In the genomic region with DNA sequence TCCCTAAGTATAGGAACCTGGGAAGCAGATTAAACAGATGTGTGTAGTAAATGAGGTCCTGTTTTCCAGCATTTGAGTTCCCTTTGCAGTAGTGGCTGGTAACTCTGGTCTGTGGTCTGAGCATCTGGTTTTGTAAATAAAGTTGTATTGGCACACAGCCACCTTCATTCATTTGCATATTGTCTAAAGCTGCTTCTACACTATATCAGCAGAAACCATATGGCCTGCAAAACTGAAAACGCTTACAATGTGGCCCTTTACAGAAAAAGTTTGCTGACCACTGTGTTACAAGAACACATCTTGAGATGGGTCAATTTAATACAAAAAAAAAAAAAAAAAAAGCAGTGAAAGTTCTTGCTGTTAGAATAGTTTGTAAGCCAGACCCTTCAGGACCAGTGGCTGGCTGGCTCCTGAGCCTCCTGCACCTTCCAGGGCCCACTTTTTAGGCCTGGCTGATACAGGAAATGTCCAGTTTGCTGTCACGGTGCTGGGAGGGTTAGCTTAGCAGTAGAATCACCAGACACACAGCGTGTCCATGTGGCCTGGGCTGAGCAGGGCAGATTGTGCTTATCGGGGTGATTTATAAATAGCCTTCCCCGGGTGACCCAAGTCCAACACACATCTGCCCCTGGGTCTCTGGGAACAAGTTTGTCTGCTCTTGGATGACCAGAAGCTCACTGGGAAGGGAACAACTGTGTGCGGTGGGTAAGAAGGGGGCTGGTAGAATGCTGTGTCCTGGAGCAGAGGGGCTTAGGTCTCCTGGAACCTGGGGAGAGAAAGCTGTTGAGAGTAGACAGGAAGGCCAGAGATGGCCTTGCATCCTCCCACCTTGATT, we compare ENCODE assay signal across 1 cellular context.
A peak's percentile ranks its signal among the peaks of the same experiment; 100 is the strongest.
TF ChIP-seq lines count a peak whose summit lies in the region.

No MANE protein-coding gene starts in this region.

TF ChIP-seq in K562, 482 proteins besides CTCF, POLR2A, EP300 and RAD21 (continued from another document and continues in another):
- TF ChIP-seq, protein P1, sequence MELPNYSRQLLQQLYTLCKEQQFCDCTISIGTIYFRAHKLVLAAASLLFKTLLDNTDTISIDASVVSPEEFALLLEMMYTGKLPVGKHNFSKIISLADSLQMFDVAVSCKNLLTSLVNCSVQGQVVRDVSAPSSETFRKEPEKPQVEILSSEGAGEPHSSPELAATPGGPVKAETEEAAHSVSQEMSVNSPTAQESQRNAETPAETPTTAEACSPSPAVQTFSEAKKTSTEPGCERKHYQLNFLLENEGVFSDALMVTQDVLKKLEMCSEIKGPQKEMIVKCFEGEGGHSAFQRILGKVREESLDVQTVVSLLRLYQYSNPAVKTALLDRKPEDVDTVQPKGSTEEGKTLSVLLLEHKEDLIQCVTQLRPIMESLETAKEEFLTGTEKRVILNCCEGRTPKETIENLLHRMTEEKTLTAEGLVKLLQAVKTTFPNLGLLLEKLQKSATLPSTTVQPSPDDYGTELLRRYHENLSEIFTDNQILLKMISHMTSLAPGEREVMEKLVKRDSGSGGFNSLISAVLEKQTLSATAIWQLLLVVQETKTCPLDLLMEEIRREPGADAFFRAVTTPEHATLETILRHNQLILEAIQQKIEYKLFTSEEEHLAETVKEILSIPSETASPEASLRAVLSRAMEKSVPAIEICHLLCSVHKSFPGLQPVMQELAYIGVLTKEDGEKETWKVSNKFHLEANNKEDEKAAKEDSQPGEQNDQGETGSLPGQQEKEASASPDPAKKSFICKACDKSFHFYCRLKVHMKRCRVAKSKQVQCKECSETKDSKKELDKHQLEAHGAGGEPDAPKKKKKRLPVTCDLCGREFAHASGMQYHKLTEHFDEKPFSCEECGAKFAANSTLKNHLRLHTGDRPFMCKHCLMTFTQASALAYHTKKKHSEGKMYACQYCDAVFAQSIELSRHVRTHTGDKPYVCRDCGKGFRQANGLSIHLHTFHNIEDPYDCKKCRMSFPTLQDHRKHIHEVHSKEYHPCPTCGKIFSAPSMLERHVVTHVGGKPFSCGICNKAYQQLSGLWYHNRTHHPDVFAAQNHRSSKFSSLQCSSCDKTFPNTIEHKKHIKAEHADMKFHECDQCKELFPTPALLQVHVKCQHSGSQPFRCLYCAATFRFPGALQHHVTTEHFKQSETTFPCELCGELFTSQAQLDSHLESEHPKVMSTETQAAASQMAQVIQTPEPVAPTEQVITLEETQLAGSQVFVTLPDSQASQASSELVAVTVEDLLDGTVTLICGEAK (IDR thresholded peaks at IDR 0.05): peak; percentile 98
- TF ChIP-seq, protein P1 (CRISPR knock-in tag; IDR thresholded peaks at IDR 0.05): peak; percentile 97
- TF ChIP-seq, protein P2, sequence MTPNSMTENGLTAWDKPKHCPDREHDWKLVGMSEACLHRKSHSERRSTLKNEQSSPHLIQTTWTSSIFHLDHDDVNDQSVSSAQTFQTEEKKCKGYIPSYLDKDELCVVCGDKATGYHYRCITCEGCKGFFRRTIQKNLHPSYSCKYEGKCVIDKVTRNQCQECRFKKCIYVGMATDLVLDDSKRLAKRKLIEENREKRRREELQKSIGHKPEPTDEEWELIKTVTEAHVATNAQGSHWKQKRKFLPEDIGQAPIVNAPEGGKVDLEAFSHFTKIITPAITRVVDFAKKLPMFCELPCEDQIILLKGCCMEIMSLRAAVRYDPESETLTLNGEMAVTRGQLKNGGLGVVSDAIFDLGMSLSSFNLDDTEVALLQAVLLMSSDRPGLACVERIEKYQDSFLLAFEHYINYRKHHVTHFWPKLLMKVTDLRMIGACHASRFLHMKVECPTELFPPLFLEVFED (CRISPR knock-in tag; conservative IDR thresholded peaks at IDR 0.05): 0 out of 2 replicates have a peak, but pooled peaks have one; percentile 74
- TF ChIP-seq ZFP36 (IDR thresholded peaks at IDR 0.05; ENCODE audit: low read depth, low read length, partially characterized antibody): peak; percentile 21
- TF ChIP-seq TOE1 (IDR thresholded peaks at IDR 0.05; ENCODE audit: borderline replicate concordance): peak; percentile 75
- no peak for TF ChIP-seq TOE1 (CRISPR knock-in tag; IDR thresholded peaks at IDR 0.05; ENCODE audit: borderline replicate concordance, low read depth)
- TF ChIP-seq ZNF41 (CRISPR knock-in tag; conservative IDR thresholded peaks at IDR 0.05): no peak
- no peak for TF ChIP-seq CBX1 (IDR thresholded peaks at IDR 0.05; ENCODE audit: low read depth)
- TF ChIP-seq, protein P3, sequence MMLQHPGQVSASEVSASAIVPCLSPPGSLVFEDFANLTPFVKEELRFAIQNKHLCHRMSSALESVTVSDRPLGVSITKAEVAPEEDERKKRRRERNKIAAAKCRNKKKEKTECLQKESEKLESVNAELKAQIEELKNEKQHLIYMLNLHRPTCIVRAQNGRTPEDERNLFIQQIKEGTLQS (IDR thresholded peaks at IDR 0.05): peak; percentile 58; the same call in 1 of the 2 replicates
- TF ChIP-seq, protein P3 (CRISPR knock-in tag; conservative IDR thresholded peaks at IDR 0.05): 0 out of 2 replicates have a peak, but pooled peaks have one; percentile 23
- TF ChIP-seq, protein P4, sequence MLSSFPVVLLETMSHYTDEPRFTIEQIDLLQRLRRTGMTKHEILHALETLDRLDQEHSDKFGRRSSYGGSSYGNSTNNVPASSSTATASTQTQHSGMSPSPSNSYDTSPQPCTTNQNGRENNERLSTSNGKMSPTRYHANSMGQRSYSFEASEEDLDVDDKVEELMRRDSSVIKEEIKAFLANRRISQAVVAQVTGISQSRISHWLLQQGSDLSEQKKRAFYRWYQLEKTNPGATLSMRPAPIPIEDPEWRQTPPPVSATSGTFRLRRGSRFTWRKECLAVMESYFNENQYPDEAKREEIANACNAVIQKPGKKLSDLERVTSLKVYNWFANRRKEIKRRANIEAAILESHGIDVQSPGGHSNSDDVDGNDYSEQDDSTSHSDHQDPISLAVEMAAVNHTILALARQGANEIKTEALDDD (IDR thresholded peaks at IDR 0.05): peak; percentile 66; the same call in 1 of the 2 replicates
- peak; percentile 81 for TF ChIP-seq TBP (optimal IDR thresholded peaks at IDR 0.05; ENCODE audit: low read depth, low read length)
- peak; percentile 32; the same call in 1 of the 2 replicates for TF ChIP-seq PHF8 (IDR thresholded peaks at IDR 0.05; ENCODE audit: borderline replicate concordance, low read length)
- TF ChIP-seq NR2C1 (IDR thresholded peaks at IDR 0.05): 0 out of 2 replicates have a peak, but pooled peaks have one; percentile 5
- TF ChIP-seq NR2C1 (tag; IDR thresholded peaks at IDR 0.05): peak; percentile 64; the same call in 1 of the 2 replicates
- peak; percentile 61 for TF ChIP-seq ZNF766 (CRISPR knock-in tag; conservative IDR thresholded peaks at IDR 0.05)
- TF ChIP-seq, protein P5, sequence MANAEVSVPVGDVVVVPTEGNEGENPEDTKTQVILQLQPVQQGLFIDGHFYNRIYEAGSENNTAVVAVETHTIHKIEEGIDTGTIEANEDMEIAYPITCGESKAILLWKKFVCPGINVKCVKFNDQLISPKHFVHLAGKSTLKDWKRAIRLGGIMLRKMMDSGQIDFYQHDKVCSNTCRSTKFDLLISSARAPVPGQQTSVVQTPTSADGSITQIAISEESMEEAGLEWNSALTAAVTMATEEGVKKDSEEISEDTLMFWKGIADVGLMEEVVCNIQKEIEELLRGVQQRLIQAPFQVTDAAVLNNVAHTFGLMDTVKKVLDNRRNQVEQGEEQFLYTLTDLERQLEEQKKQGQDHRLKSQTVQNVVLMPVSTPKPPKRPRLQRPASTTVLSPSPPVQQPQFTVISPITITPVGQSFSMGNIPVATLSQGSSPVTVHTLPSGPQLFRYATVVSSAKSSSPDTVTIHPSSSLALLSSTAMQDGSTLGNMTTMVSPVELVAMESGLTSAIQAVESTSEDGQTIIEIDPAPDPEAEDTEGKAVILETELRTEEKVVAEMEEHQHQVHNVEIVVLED (CRISPR knock-in tag; IDR thresholded peaks at IDR 0.05): no peak; the same call in 1 of the 2 replicates
- TF ChIP-seq SREBF1 (IDR thresholded peaks at IDR 0.05; ENCODE audit: borderline replicate concordance, low read depth, low read length): peak; percentile 85; the same call in 1 of the 2 replicates
- TF ChIP-seq TEAD4 (IDR thresholded peaks at IDR 0.05; ENCODE audit: low read length): peak; percentile 93
- TF ChIP-seq TEAD4 (CRISPR knock-in tag; IDR thresholded peaks at IDR 0.05; ENCODE audit: borderline replicate concordance): no peak
- TF ChIP-seq, protein P6, sequence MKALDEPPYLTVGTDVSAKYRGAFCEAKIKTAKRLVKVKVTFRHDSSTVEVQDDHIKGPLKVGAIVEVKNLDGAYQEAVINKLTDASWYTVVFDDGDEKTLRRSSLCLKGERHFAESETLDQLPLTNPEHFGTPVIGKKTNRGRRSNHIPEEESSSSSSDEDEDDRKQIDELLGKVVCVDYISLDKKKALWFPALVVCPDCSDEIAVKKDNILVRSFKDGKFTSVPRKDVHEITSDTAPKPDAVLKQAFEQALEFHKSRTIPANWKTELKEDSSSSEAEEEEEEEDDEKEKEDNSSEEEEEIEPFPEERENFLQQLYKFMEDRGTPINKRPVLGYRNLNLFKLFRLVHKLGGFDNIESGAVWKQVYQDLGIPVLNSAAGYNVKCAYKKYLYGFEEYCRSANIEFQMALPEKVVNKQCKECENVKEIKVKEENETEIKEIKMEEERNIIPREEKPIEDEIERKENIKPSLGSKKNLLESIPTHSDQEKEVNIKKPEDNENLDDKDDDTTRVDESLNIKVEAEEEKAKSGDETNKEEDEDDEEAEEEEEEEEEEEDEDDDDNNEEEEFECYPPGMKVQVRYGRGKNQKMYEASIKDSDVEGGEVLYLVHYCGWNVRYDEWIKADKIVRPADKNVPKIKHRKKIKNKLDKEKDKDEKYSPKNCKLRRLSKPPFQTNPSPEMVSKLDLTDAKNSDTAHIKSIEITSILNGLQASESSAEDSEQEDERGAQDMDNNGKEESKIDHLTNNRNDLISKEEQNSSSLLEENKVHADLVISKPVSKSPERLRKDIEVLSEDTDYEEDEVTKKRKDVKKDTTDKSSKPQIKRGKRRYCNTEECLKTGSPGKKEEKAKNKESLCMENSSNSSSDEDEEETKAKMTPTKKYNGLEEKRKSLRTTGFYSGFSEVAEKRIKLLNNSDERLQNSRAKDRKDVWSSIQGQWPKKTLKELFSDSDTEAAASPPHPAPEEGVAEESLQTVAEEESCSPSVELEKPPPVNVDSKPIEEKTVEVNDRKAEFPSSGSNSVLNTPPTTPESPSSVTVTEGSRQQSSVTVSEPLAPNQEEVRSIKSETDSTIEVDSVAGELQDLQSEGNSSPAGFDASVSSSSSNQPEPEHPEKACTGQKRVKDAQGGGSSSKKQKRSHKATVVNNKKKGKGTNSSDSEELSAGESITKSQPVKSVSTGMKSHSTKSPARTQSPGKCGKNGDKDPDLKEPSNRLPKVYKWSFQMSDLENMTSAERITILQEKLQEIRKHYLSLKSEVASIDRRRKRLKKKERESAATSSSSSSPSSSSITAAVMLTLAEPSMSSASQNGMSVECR (CRISPR knock-in tag; IDR thresholded peaks at IDR 0.05): 0 out of 2 replicates have a peak, but pooled peaks have one; percentile 43
- TF ChIP-seq, protein P7, sequence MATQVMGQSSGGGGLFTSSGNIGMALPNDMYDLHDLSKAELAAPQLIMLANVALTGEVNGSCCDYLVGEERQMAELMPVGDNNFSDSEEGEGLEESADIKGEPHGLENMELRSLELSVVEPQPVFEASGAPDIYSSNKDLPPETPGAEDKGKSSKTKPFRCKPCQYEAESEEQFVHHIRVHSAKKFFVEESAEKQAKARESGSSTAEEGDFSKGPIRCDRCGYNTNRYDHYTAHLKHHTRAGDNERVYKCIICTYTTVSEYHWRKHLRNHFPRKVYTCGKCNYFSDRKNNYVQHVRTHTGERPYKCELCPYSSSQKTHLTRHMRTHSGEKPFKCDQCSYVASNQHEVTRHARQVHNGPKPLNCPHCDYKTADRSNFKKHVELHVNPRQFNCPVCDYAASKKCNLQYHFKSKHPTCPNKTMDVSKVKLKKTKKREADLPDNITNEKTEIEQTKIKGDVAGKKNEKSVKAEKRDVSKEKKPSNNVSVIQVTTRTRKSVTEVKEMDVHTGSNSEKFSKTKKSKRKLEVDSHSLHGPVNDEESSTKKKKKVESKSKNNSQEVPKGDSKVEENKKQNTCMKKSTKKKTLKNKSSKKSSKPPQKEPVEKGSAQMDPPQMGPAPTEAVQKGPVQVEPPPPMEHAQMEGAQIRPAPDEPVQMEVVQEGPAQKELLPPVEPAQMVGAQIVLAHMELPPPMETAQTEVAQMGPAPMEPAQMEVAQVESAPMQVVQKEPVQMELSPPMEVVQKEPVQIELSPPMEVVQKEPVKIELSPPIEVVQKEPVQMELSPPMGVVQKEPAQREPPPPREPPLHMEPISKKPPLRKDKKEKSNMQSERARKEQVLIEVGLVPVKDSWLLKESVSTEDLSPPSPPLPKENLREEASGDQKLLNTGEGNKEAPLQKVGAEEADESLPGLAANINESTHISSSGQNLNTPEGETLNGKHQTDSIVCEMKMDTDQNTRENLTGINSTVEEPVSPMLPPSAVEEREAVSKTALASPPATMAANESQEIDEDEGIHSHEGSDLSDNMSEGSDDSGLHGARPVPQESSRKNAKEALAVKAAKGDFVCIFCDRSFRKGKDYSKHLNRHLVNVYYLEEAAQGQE (CRISPR knock-in tag; IDR thresholded peaks at IDR 0.05; ENCODE audit: low read depth): peak; percentile 15; the same call in 1 of the 2 replicates
- TF ChIP-seq KLF16 (IDR thresholded peaks at IDR 0.05): peak; percentile 97
- TF ChIP-seq TCF7 (IDR thresholded peaks at IDR 0.05; ENCODE audit: borderline replicate concordance): no peak
- TF ChIP-seq ZBTB8A (IDR thresholded peaks at IDR 0.05; ENCODE audit: partially characterized antibody): no peak
- TF ChIP-seq SMAD4 (CRISPR knock-in tag; conservative IDR thresholded peaks at IDR 0.05): peak; percentile 97
- no peak for TF ChIP-seq ZNF253 (CRISPR knock-in tag; conservative IDR thresholded peaks at IDR 0.05)
- TF ChIP-seq ARID1B (IDR thresholded peaks at IDR 0.05): peak; percentile 96
